ENCODE assay signal across 8 cellular contexts in genomic region chr11:18526130-18526520, GRCh38. TPM values are rescaled to one million over a fixed set of nuclear protein-coding genes. Genes with fewer than 3 reads are reported as not detected.
DNase-seq lines count a peak whose midpoint lies in the region; ATAC-seq and TF ChIP-seq lines count a peak whose summit lies in the region.

No MANE protein-coding gene starts in this region.

- no peak for ATAC-seq in GM21529 (IDR thresholded peaks at IDR 0.05; ENCODE audit: unreplicated experiment)
- no peak for ATAC-seq in GM21786 (IDR thresholded peaks at IDR 0.05; ENCODE audit: unreplicated experiment)

- H3K4me1 ChIP-seq in Peyer's patch = peaks cover 0 to 14% (median 2%) of the 10 kb centered on the region in 4 donors

- peak overlapping the region; percentile 76 for H3K4me3 ChIP-seq in GM06990 (replicated peaks; ENCODE audit: low read depth, low read length)
- H3K4me3 ChIP-seq in Peyer's patch = peak overlapping the region; percentile 61 to 95 (median 88)
- peak overlapping the region; percentile 97 for H3K4me3 ChIP-seq in fibroblast of mammary gland (ENCODE audit: control insufficient read depth, low read depth, low read length)

- peaks cover 6% of the 10 kb centered on the region for H3K36me3 Mint-ChIP-seq in progenitor cell of endocrine pancreas (ENCODE audit: insufficient read depth)

- TF ChIP-seq POLR2A in Peyer's patch (IDR thresholded peaks at IDR 0.05) = no peak

- H3K4me1 Mint-ChIP-seq in progenitor cell of endocrine pancreas (ENCODE audit: low read depth) = peaks cover 15% of the 10 kb centered on the region

- H3K9me3 ChIP-seq in Peyer's patch = no peaks in the 10 kb centered on the region

- no peaks in the 10 kb centered on the region for H3K27me3 Mint-ChIP-seq in progenitor cell of endocrine pancreas

- H3K36me3 ChIP-seq in GM06990 (ENCODE audit: control insufficient read depth, insufficient read depth, low read length) = peaks cover 1% of the 10 kb centered on the region; the same call in 1 of the 2 replicates
- H3K36me3 ChIP-seq in Peyer's patch = no peaks in the 10 kb centered on the region

- peak overlapping the region; percentile 100 for H3K27ac Mint-ChIP-seq in progenitor cell of endocrine pancreas

- H3K27me3 ChIP-seq in GM06990 (replicated peaks; ENCODE audit: control insufficient read depth, insufficient read depth, low read length) (no peaks in the 10 kb centered on the region), Peyer's patch (no peaks in the 10 kb centered on the region)

- peak overlapping the region; percentile 100 for H3K4me3 Mint-ChIP-seq in progenitor cell of endocrine pancreas (ENCODE audit: low read depth)

- H3K27ac ChIP-seq in Peyer's patch = peak overlapping the region; percentile 92 to 98 (median 96)

- no peaks in the 10 kb centered on the region for H3K9me3 Mint-ChIP-seq in progenitor cell of endocrine pancreas (ENCODE audit: low read depth)

- no peak for TF ChIP-seq CTCF in GM06990 (IDR thresholded peaks at IDR 0.05; ENCODE audit: insufficient read depth, low read length, poor library complexity, severe bottlenecking)
- no peak for TF ChIP-seq CTCF in Peyer's patch (IDR thresholded peaks at IDR 0.05)
- TF ChIP-seq CTCF in fibroblast of mammary gland (conservative IDR thresholded peaks at IDR 0.05; ENCODE audit: control insufficient read depth, insufficient read depth, low read depth, low read length) = no peak
- no peak for TF ChIP-seq CTCF in progenitor cell of endocrine pancreas (IDR thresholded peaks at IDR 0.05; ENCODE audit: unreplicated experiment)

- DNase-seq in GM06990 (ENCODE audit: extremely low read depth, insufficient read length) (no peak), Peyer's patch (no peak), fibroblast of mammary gland (ENCODE audit: low read depth) (no peak), progenitor cell of endocrine pancreas (ENCODE audit: low spot score, unreplicated experiment) (no peak), NCI-H82 (lab: John Stamatoyannopoulos, UW) (no peak), NCI-H345 treated with DMSO at 0.1 percent for 48 hours (lab: John Stamatoyannopoulos, UW; ENCODE audit: unreplicated experiment) (no peak)

RNA-seq across cellular contexts. Expression of gene TSG101, which starts 0.6 kb away (rescaled TPM):
- total RNA-seq in Peyer's patch (10 to 100 TPM; 61.8 to 73.5 (median 67.6) TPM), progenitor cell of endocrine pancreas (58.5 and 64.5 TPM in 2 replicates)
